10 cellular contexts compared by ENCODE assay signal in the genomic region with DNA sequence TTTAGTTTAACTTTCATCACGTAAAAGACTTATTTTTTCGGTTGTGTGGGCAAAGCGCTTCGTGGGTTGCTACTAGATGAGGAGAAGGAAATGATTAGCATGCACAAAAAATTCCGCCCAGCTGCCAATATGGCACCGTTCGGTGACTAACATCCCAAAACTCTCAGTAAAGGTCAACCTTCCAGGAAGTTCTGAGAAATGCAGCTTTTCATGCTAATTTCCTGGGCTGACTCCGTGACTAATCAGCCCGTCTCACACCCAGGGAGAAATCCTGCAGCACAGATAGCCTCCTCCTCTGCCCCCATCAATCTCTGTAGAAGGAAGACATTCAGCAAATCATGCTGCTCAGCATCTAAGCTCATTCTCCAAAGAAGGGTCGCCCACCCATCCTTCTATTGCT. TPM values are rescaled to one million over a fixed set of nuclear protein-coding genes. Genes with fewer than 3 reads are reported as not detected.
A peak's percentile ranks its signal among the peaks of the same experiment; 100 is the strongest.
DNase-seq lines count a peak whose midpoint lies in the region; ATAC-seq, FAIRE-seq and TF ChIP-seq lines count a peak whose summit lies in the region.
"Had no signal": no experiment of that assay in that cellular context is flagged by ENCODE, and none has a peak within 500 bp of the region (broad histone marks: within the 10 kb centered on the region; RNA-seq: fewer than 3 reads in every experiment).

No MANE protein-coding gene starts in this region.

- TF ChIP-seq CTCF in epithelial cell of esophagus (IDR thresholded peaks at IDR 0.05; ENCODE audit: insufficient read depth, low read depth, low read length, missing control alignments): no peak

- DNase-seq in EL: peak; percentile 96
- DNase-seq in SJSA1 (ENCODE audit: low read depth in 1 of 2, low spot score in 2 of 2): peak; percentile 63 to 74
- peak; percentile 92 for DNase-seq in epithelial cell of esophagus (ENCODE audit: low read depth)
- peak; percentile 73 for DNase-seq in skeletal muscle cell (ENCODE audit: low read depth)
- DNase-seq in GM19239 (ENCODE audit: insufficient read length, low spot score): no peak
- DNase-seq: SHP77 treated with DMSO at 0.1 percent for 48 hours had no signal

- H3K4me1 ChIP-seq in SJSA1 (replicated peaks): peaks cover 24% of the 10 kb centered on the region

- H3K36me3 ChIP-seq in SJSA1: peaks cover 7% of the 10 kb centered on the region

- H3K4me3 ChIP-seq in SJSA1 (no peak overlapping the region), epithelial cell of esophagus (ENCODE audit: low read length) (no peak overlapping the region), skeletal muscle cell (ENCODE audit: low read depth, low read length) (no peak overlapping the region)

- ATAC-seq in HG03565 (IDR thresholded peaks at IDR 0.05; ENCODE audit: unreplicated experiment): no peak
- ATAC-seq in HG02970 (IDR thresholded peaks at IDR 0.05; ENCODE audit: low FRiP score, unreplicated experiment): no peak
- no peak for ATAC-seq in HG02763 (IDR thresholded peaks at IDR 0.05; ENCODE audit: unreplicated experiment)

- no peaks in the 10 kb centered on the region for H3K9me3 ChIP-seq in SJSA1 (replicated peaks)

- H3K27me3 ChIP-seq in SJSA1 (replicated peaks): no peaks in the 10 kb centered on the region

- peak overlapping the region; percentile 16 for H3K27ac ChIP-seq in SJSA1

- FAIRE-seq in GM19239 (lab: Jason Lieb, UNC): no peak
- FAIRE-seq: GM18507 had no signal

RNA-seq across cellular contexts. Expression of a gene that starts 34.1 kb away (rescaled TPM):
- 19.1 and 26.2 TPM in 2 replicates for total RNA-seq in SJSA1 (2014; rRNA removed; shearing (Covaris generic))

RNA-seq across cellular contexts. Expression of a gene that starts 49.5 kb away (rescaled TPM):
- total RNA-seq in SJSA1 (2014; rRNA removed; shearing (Covaris generic)): not detected in 2 replicates
